Comparison of ENCODE assay signal across 19 cellular contexts in the genomic region with DNA sequence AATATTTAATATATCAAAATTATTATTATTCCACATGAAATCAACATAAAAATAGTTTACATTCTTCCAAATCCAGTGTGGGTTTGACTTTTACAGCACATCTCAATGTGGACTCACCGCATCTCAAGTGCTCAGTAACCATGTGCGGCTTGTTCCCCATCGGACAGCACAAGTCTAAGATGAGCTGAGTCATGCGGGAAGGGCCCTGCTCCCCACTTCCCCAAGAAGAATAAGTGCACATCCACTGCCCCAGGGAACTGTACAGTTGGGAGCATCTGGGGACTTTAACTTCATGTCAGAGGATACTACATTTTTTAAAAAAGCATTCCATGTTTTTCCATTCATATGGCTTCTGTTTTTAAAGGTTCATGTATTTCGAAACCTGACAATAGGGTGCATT.
"Had no signal": no experiment of that assay in that cellular context is flagged by ENCODE, and none has a peak within 500 bp of the region (broad histone marks: within the 10 kb centered on the region; RNA-seq: fewer than 3 reads in every experiment).

No MANE protein-coding gene starts in this region.

- H3K9me3 ChIP-seq: esophagus squamous epithelium, left ventricle myocardium inferior, tibial nerve, uterus had no signal

- H3K27me3 Mint-ChIP-seq: activated naive CD4-positive, alpha-beta T cell treated with anti-CD3 and anti-CD28 coated beads, Interleukin-2, amount 50 U/mL, for 24 hours had no signal

- H3K36me3 Mint-ChIP-seq: activated naive CD4-positive, alpha-beta T cell treated with anti-CD3 and anti-CD28 coated beads, Interleukin-2, amount 50 U/mL, for 24 hours had no signal

- H3K4me3 Mint-ChIP-seq: activated naive CD4-positive, alpha-beta T cell treated with anti-CD3 and anti-CD28 coated beads, Interleukin-2, amount 50 U/mL, for 24 hours; neural crest cell had no signal

- H3K4me1 Mint-ChIP-seq: activated naive CD4-positive, alpha-beta T cell treated with anti-CD3 and anti-CD28 coated beads, Interleukin-2, amount 50 U/mL, for 24 hours had no signal

- H3K4me3 ChIP-seq: esophagus squamous epithelium, heart right ventricle, left ventricle myocardium inferior, tibial nerve, uterus had no signal

- H3K9me3 Mint-ChIP-seq: activated naive CD4-positive, alpha-beta T cell treated with anti-CD3 and anti-CD28 coated beads, Interleukin-2, amount 50 U/mL, for 24 hours had no signal

- DNase-seq: activated CD4-positive, alpha-beta T cell treated with anti-CD3 and anti-CD28 coated beads, Interleukin-2, amount 50 U/mL, for 1 hour; activated CD4-positive, CD25-positive, alpha-beta regulatory T cell treated with anti-CD3 and anti-CD28 coated beads, Interleukin-2, amount 50 U/mL, for 72 hours; activated CD8-positive, alpha-beta memory T cell treated with anti-CD3 and anti-CD28 coated beads, Interleukin-2, amount 50 U/mL, for 4 hours; activated gamma-delta T cell; activated T-cell treated with anti-CD3 and anti-CD28 coated beads, Interleukin-2, amount 50 U/mL, for 48 hours; effector CD8-positive, alpha-beta T cell; esophagus squamous epithelium; heart right ventricle; left ventricle myocardium inferior; mammary epithelial cell; midbrain; stimulated activated CD4-positive, alpha-beta T cell treated with anti-CD3 and anti-CD28 coated beads, Interleukin-12 subunit alpha, Interleukin-12 subunit beta, amount 100 ng/mL, for 4 hours; stimulated activated naive CD8-positive, alpha-beta T cell treated with anti-CD3 and anti-CD28 coated beads, Interleukin-15, Interleukin-2, amounts not matched to agents 100 U/mL and 50 U/mL, for 24 hours; substantia nigra; uterus had no signal

- H3K27ac Mint-ChIP-seq: activated naive CD4-positive, alpha-beta T cell treated with anti-CD3 and anti-CD28 coated beads, Interleukin-2, amount 50 U/mL, for 24 hours had no signal

- H3K36me3 ChIP-seq: esophagus squamous epithelium, heart right ventricle, left ventricle myocardium inferior, tibial nerve, uterus had no signal

- H3K27me3 ChIP-seq: esophagus squamous epithelium, heart right ventricle, tibial nerve, uterus had no signal

- H3K27ac ChIP-seq: esophagus squamous epithelium, heart right ventricle, left ventricle myocardium inferior, tibial nerve, uterus, VCaP had no signal

- H3K4me1 ChIP-seq: heart right ventricle, left ventricle myocardium inferior, tibial nerve, uterus had no signal

- ATAC-seq: heart right ventricle; stimulated activated naive CD8-positive, alpha-beta T cell treated with anti-CD3 and anti-CD28 coated beads, Interleukin-15, Interleukin-2, amounts not matched to agents 100 U/mL and 50 U/mL, for 24 hours had no signal
